Comparison of ENCODE assay signal across 29 cellular contexts in genomic region chr14:60700598-60700997, GRCh38.
"Had no signal": no experiment of that assay in that cellular context is flagged by ENCODE, and none has a peak within 500 bp of the region (broad histone marks: within the 10 kb centered on the region; RNA-seq: fewer than 3 reads in every experiment).

No MANE protein-coding gene starts in this region.

- H3K9me3 ChIP-seq: testis, thyroid gland, upper lobe of right lung, vagina had no signal

- H3K4me1 ChIP-seq: stomach, suprapubic skin, testis, thyroid gland, tibial artery, tibial nerve, transverse colon, upper lobe of left lung, upper lobe of right lung, uterus, vagina had no signal

- DNase-seq: stimulated activated CD4-positive, alpha-beta T cell treated with anti-CD3 and anti-CD28 coated beads, Interleukin-2, amount 100 ng/mL, for 48 hours; stimulated activated CD4-positive, alpha-beta T cell treated with anti-CD3 and anti-CD28 coated beads, Interleukin-4, amount 100 ng/mL, for 1 hour; stimulated activated CD4-positive, alpha-beta T cell treated with anti-CD3 and anti-CD28 coated beads, Interleukin-4, amount 100 ng/mL, for 24 hours; stimulated activated CD4-positive, alpha-beta T cell treated with anti-CD3 and anti-CD28 coated beads, Interleukin-4, amount 100 ng/mL, for 4 hours; stimulated activated CD8-positive, alpha-beta memory T cell treated with anti-CD3 and anti-CD28 coated beads, Interleukin-4, amount 100 ng/mL, for 48 hours; stimulated activated naive B cell treated with anti-CD40 and anti-IgM and Interleukin-4, amounts not matched to agents 10 μg/mL and 1 μg/mL and 100 μg/mL, for 72 hours; stimulated activated naive CD4-positive, alpha-beta T cell; stimulated activated naive CD4-positive, alpha-beta T cell treated with Interleukin-2 at 50 U/mL for 16 hours; stimulated activated naive CD8-positive, alpha-beta T cell treated with anti-CD3 and anti-CD28 coated beads, Interleukin-15, amount 100 ng/mL, for 72 hours; stimulated activated naive CD8-positive, alpha-beta T cell treated with anti-CD3 and anti-CD28 coated beads, Interleukin-15, Interleukin-2, amounts not matched to agents 100 U/mL and 50 U/mL, for 24 hours; stomach; substantia nigra; testis; thyroid gland; tibial artery; transverse colon; trophoblast cell; upper lobe of left lung; upper lobe of right lung; uterus had no signal

- H3K4me1 Mint-ChIP-seq: stimulated activated effector memory CD8-positive, alpha-beta T cell treated with anti-CD3 and anti-CD28 coated beads, Interleukin-12 subunit alpha, Interleukin-12 subunit beta, amount 100 ng/mL, for 72 hours; stimulated activated memory B cell treated with anti-CD40 and anti-IgM and Interleukin-4, amounts not matched to agents 10 μg/mL and 1 μg/mL and 100 μg/mL, for 72 hours; stimulated activated naive B cell treated with anti-CD40 and anti-IgM and Interleukin-4, amounts not matched to agents 10 μg/mL and 1 μg/mL and 100 μg/mL, for 72 hours; stimulated activated naive CD8-positive, alpha-beta T cell treated with anti-CD3 and anti-CD28 coated beads, Interleukin-15, amount 100 ng/mL, for 72 hours had no signal

- H3K27ac Mint-ChIP-seq: stimulated activated effector memory CD8-positive, alpha-beta T cell treated with anti-CD3 and anti-CD28 coated beads, Interleukin-12 subunit alpha, Interleukin-12 subunit beta, amount 100 ng/mL, for 72 hours; stimulated activated memory B cell treated with anti-CD40 and anti-IgM and Interleukin-4, amounts not matched to agents 10 μg/mL and 1 μg/mL and 100 μg/mL, for 72 hours; stimulated activated naive B cell treated with anti-CD40 and anti-IgM and Interleukin-4, amounts not matched to agents 10 μg/mL and 1 μg/mL and 100 μg/mL, for 72 hours; stimulated activated naive CD8-positive, alpha-beta T cell treated with anti-CD3 and anti-CD28 coated beads, Interleukin-15, amount 100 ng/mL, for 72 hours; stimulated activated naive CD8-positive, alpha-beta T cell treated with anti-CD3 and anti-CD28 coated beads, Interleukin-15, Interleukin-2, amounts not matched to agents 100 ng/mL and 50 ng/mL, for 24 hours; type B pancreatic cell had no signal

- H3K27me3 ChIP-seq: stomach, suprapubic skin, testis, thyroid gland, tibial artery, tibial nerve, transverse colon, upper lobe of left lung, upper lobe of right lung, uterus, vagina had no signal

- H3K36me3 ChIP-seq: stomach, suprapubic skin, thoracic aorta, thyroid gland, tibial artery, tibial nerve, transverse colon, upper lobe of left lung, upper lobe of right lung, uterus, vagina had no signal

- H3K36me3 Mint-ChIP-seq: stimulated activated effector memory CD8-positive, alpha-beta T cell treated with anti-CD3 and anti-CD28 coated beads, Interleukin-12 subunit alpha, Interleukin-12 subunit beta, amount 100 ng/mL, for 72 hours; type B pancreatic cell had no signal

- ATAC-seq: stimulated activated effector memory CD8-positive, alpha-beta T cell treated with anti-CD3 and anti-CD28 coated beads, Interleukin-12 subunit alpha, Interleukin-12 subunit beta, amount 100 ng/mL, for 72 hours; stimulated activated memory B cell treated with anti-CD40 and anti-IgM and Interleukin-4, amounts not matched to agents 10 μg/mL and 1 μg/mL and 100 μg/mL, for 72 hours; stimulated activated naive B cell treated with anti-CD40 and anti-IgM and Interleukin-4, amounts not matched to agents 10 μg/mL and 1 μg/mL and 100 μg/mL, for 72 hours; stimulated activated naive CD8-positive, alpha-beta T cell treated with anti-CD3 and anti-CD28 coated beads, Interleukin-15, amount 100 ng/mL, for 72 hours; stimulated activated naive CD8-positive, alpha-beta T cell treated with anti-CD3 and anti-CD28 coated beads, Interleukin-15, Interleukin-2, amounts not matched to agents 100 U/mL and 50 U/mL, for 24 hours; upper lobe of right lung had no signal

- H3K27ac ChIP-seq: stomach, suprapubic skin, testis, thoracic aorta, thyroid gland, tibial artery, tibial nerve, transverse colon, upper lobe of left lung, upper lobe of right lung, uterus, vagina had no signal

- FAIRE-seq: urothelium cell line had no signal

- H3K4me3 ChIP-seq: stomach, suprapubic skin, testis, thoracic aorta, thyroid gland, tibial artery, tibial nerve, transverse colon, upper lobe of left lung, upper lobe of right lung, uterus, vagina had no signal

- H3K4me3 Mint-ChIP-seq: stimulated activated effector memory CD8-positive, alpha-beta T cell treated with anti-CD3 and anti-CD28 coated beads, Interleukin-12 subunit alpha, Interleukin-12 subunit beta, amount 100 ng/mL, for 72 hours; stimulated activated memory B cell treated with anti-CD40 and anti-IgM and Interleukin-4, amounts not matched to agents 10 μg/mL and 1 μg/mL and 100 μg/mL, for 72 hours; stimulated activated naive B cell treated with anti-CD40 and anti-IgM and Interleukin-4, amounts not matched to agents 10 μg/mL and 1 μg/mL and 100 μg/mL, for 72 hours; stimulated activated naive CD8-positive, alpha-beta T cell treated with anti-CD3 and anti-CD28 coated beads, Interleukin-15, amount 100 ng/mL, for 72 hours; stimulated activated naive CD8-positive, alpha-beta T cell treated with anti-CD3 and anti-CD28 coated beads, Interleukin-15, Interleukin-2, amounts not matched to agents 100 ng/mL and 50 ng/mL, for 24 hours; type B pancreatic cell had no signal
